In the genomic region with DNA sequence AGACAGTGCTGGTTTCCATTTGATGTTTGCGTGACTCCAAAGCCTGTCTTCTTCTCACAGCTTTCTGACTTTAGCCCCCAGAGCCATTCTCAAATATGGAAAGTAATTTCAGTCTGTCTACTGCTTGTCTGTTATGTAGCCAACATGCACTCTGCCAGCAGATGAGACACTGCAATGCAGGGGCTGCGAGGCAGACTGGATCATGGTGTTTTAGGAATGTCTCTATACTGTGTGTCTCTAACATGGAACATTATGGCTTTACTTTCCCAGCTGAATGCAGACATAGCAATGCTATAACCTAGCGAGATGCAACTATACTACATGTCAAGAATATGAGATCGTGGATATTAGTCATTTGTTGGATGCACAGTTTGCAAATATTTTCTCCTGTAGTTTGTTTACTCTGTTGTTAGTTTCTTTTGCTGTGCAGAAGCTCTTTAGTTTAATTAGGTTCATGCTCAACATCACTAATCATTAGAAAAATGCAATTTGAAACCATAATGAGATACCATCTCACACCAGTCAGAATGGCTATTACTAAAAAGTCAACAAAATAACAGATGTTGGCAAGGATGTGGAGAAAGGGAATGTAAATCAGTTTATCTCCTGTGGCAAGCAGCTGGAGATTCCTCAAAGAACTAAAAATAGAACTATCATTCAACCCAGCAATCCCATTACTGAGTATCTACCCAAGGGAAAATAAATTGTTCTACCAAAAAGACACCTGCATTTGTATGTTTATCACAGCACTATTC, we compare ENCODE assay signal across 30 cellular contexts.
A peak's percentile ranks its signal among the peaks of the same experiment; 100 is the strongest.
DNase-seq lines count a peak whose midpoint lies in the region; TF ChIP-seq lines count a peak whose summit lies in the region.
"Had no signal": no experiment of that assay in that cellular context is flagged by ENCODE, and none has a peak within 500 bp of the region (broad histone marks: within the 10 kb centered on the region; RNA-seq: fewer than 3 reads in every experiment).

No MANE protein-coding gene starts in this region.

- H3K9me3 Mint-ChIP-seq in progenitor cell of endocrine pancreas (ENCODE audit: low read depth) = peaks cover 5% of the 10 kb centered on the region
- H3K9me3 Mint-ChIP-seq: activated CD4-positive, alpha-beta T cell treated with anti-CD3 and anti-CD28 coated beads, Interleukin-2, amount 10 ng/mL, durations not matched to agents 24 days and 14 days; T-helper 2 cell treated with Interferon-gamma antibody and Interleukin-4, amounts not matched to agents 5 μg/mL and 100 μg/mL, for 36 hours had no signal

- DNase-seq in DMS 273 (lab: John Stamatoyannopoulos, UW; ENCODE audit: unreplicated experiment) = peak; percentile 49
- DNase-seq in NCI-H2171 treated with DMSO at 0.1 percent for 48 hours (lab: John Stamatoyannopoulos, UW) = peak; percentile 77
- peak; percentile 29 for DNase-seq in adipocyte (ENCODE audit: low read depth)
- DNase-seq in prostate gland (ENCODE audit: low spot score) = no peak
- no peak for DNase-seq in coronary artery (ENCODE audit: low spot score)
- no peak for DNase-seq in LoVo (ENCODE audit: low spot score)
- no peak for DNase-seq in progenitor cell of endocrine pancreas (ENCODE audit: low spot score, unreplicated experiment)
- DNase-seq: ACHN; activated CD4-positive, alpha-beta T cell treated with anti-CD3 and anti-CD28 coated beads, Interleukin-2, amount 10 ng/mL, durations not matched to agents 24 days and 14 days; activated naive CD4-positive, alpha-beta T cell treated with anti-CD3 and anti-CD28 coated beads for 36 hours; activated T-cell treated with anti-CD3 and anti-CD28 coated beads, Interleukin-2, amount 50 U/mL, for 48 hours; C1 segment of cervical spinal cord; Calu3; dorsolateral prefrontal cortex; heart right ventricle; Karpas-422; left colon; naive B cell; NCI-H1048; NCI-H2081 treated with DMSO at 0.1 percent for 48 hours; occipital lobe; stimulated activated CD4-positive, alpha-beta T cell treated with anti-CD3 and anti-CD28 coated beads, Interleukin-2, amount 100 ng/mL, for 48 hours; stimulated activated naive B cell treated with anti-CD40 and anti-IgM and Interleukin-4, amounts not matched to agents 10 μg/mL and 1 μg/mL and 100 μg/mL, for 72 hours; uterus had no signal

- H3K27me3 Mint-ChIP-seq in progenitor cell of endocrine pancreas = no peaks in the 10 kb centered on the region
- H3K27me3 Mint-ChIP-seq: activated CD4-positive, alpha-beta T cell treated with anti-CD3 and anti-CD28 coated beads, Interleukin-2, amount 10 ng/mL, durations not matched to agents 24 days and 14 days; memory B cell; naive B cell; stimulated activated naive B cell treated with anti-CD40 and anti-IgM and Interleukin-4, amounts not matched to agents 10 μg/mL and 1 μg/mL and 100 μg/mL, for 72 hours had no signal

- no peak overlapping the region for H3K9ac ChIP-seq in adipocyte (ENCODE audit: low read length)

- peaks cover 8% of the 10 kb centered on the region for H3K9me3 ChIP-seq in adipocyte (ENCODE audit: control insufficient read depth, low read length)
- peaks cover under 1% of the 10 kb centered on the region for H3K9me3 ChIP-seq in mesodermal cell (ENCODE audit: control insufficient read depth, low read length)
- no peaks in the 10 kb centered on the region for H3K9me3 ChIP-seq in prostate gland
- H3K9me3 ChIP-seq: thoracic aorta, uterus had no signal

- H3K4me3 ChIP-seq in adipocyte (ENCODE audit: low read length) (no peak overlapping the region), mesodermal cell (ENCODE audit: extremely low read depth, insufficient read depth, low read length, poor library complexity, severe bottlenecking) (no peak overlapping the region), prostate gland (no peak overlapping the region), coronary artery (no peak overlapping the region)
- H3K4me3 ChIP-seq: dorsolateral prefrontal cortex, HAP-1, heart right ventricle, thoracic aorta, uterus had no signal

- H3K27ac ChIP-seq in mesodermal cell (ENCODE audit: low read depth, low read length, severe bottlenecking) = peak overlapping the region; percentile 42
- H3K27ac ChIP-seq in prostate gland = no peak overlapping the region
- no peak overlapping the region for H3K27ac ChIP-seq in coronary artery
- H3K27ac ChIP-seq: dorsolateral prefrontal cortex, heart right ventricle, thoracic aorta, uterus, VCaP had no signal

- TF ChIP-seq CTCF in prostate gland (IDR thresholded peaks at IDR 0.05) (no peak), coronary artery (IDR thresholded peaks at IDR 0.05) (no peak), progenitor cell of endocrine pancreas (IDR thresholded peaks at IDR 0.05; ENCODE audit: unreplicated experiment) (no peak)

- H3K27me3 ChIP-seq in adipocyte (replicated peaks; ENCODE audit: control insufficient read depth, insufficient read depth, low read length) (peaks cover 8% of the 10 kb centered on the region), prostate gland (replicated peaks; ENCODE audit: insufficient read depth) (no peaks in the 10 kb centered on the region)
- H3K27me3 ChIP-seq: heart right ventricle, uterus had no signal

- no peak overlapping the region for H3K27ac Mint-ChIP-seq in progenitor cell of endocrine pancreas
- H3K27ac Mint-ChIP-seq: activated CD4-positive, alpha-beta T cell treated with anti-CD3 and anti-CD28 coated beads, Interleukin-2, amount 10 ng/mL, durations not matched to agents 24 days and 14 days; activated naive CD4-positive, alpha-beta T cell treated with anti-CD3 and anti-CD28 coated beads for 36 hours; memory B cell; naive B cell; stimulated activated naive B cell treated with anti-CD40 and anti-IgM and Interleukin-4, amounts not matched to agents 10 μg/mL and 1 μg/mL and 100 μg/mL, for 72 hours; T-helper 2 cell treated with Interferon-gamma antibody and Interleukin-4, amounts not matched to agents 5 μg/mL and 100 μg/mL, for 36 hours had no signal

- 91 to 92% methylated on average over 2 to 4 of the region's 4 CpGs for WGBS in mesodermal cell (ENCODE audit: insufficient coverage in 2 of 2), 2 experiments
- 66% methylated on average over 4 of the region's 4 CpGs for WGBS in prostate gland

- H3K4me1 ChIP-seq in adipocyte (ENCODE audit: control insufficient read depth, insufficient read depth, low read length) (peaks cover 2% of the 10 kb centered on the region), mesodermal cell (ENCODE audit: control insufficient read depth, insufficient read depth, low read length, poor library complexity, severe bottlenecking) (no peaks in the 10 kb centered on the region), prostate gland (replicated peaks) (no peaks in the 10 kb centered on the region)
- H3K4me1 ChIP-seq: HAP-1, uterus had no signal

- intact Hi-C loops in prostate gland (cut with DNase I) = no loop called here

- no peak overlapping the region for H3K4me3 Mint-ChIP-seq in progenitor cell of endocrine pancreas (ENCODE audit: low read depth)
- H3K4me3 Mint-ChIP-seq: activated CD4-positive, alpha-beta T cell treated with anti-CD3 and anti-CD28 coated beads, Interleukin-2, amount 10 ng/mL, durations not matched to agents 24 days and 14 days; activated naive CD4-positive, alpha-beta T cell treated with anti-CD3 and anti-CD28 coated beads for 36 hours; memory B cell; naive B cell; stimulated activated naive B cell treated with anti-CD40 and anti-IgM and Interleukin-4, amounts not matched to agents 10 μg/mL and 1 μg/mL and 100 μg/mL, for 72 hours; T-helper 2 cell treated with Interferon-gamma antibody and Interleukin-4, amounts not matched to agents 5 μg/mL and 100 μg/mL, for 36 hours had no signal

- H3K36me3 ChIP-seq in adipocyte (ENCODE audit: control insufficient read depth, insufficient read depth, low read length, severe bottlenecking) = no peaks in the 10 kb centered on the region
- H3K36me3 ChIP-seq in mesodermal cell (ENCODE audit: control insufficient read depth, insufficient read depth, low read length) = no peaks in the 10 kb centered on the region
- no peaks in the 10 kb centered on the region for H3K36me3 ChIP-seq in prostate gland
- H3K36me3 ChIP-seq: HAP-1, heart right ventricle, thoracic aorta, uterus had no signal

- TF ChIP-seq POLR2A in prostate gland (IDR thresholded peaks at IDR 0.05) = no peak

- H3K36me3 Mint-ChIP-seq in progenitor cell of endocrine pancreas (ENCODE audit: insufficient read depth) = no peaks in the 10 kb centered on the region
- H3K36me3 Mint-ChIP-seq: memory B cell; stimulated activated naive B cell treated with anti-CD40 and anti-IgM and Interleukin-4, amounts not matched to agents 10 μg/mL and 1 μg/mL and 100 μg/mL, for 72 hours had no signal

- peaks cover 14% of the 10 kb centered on the region for H3K4me1 Mint-ChIP-seq in progenitor cell of endocrine pancreas (ENCODE audit: low read depth)
- H3K4me1 Mint-ChIP-seq: activated CD4-positive, alpha-beta T cell treated with anti-CD3 and anti-CD28 coated beads, Interleukin-2, amount 10 ng/mL, durations not matched to agents 24 days and 14 days; memory B cell; naive B cell; stimulated activated naive B cell treated with anti-CD40 and anti-IgM and Interleukin-4, amounts not matched to agents 10 μg/mL and 1 μg/mL and 100 μg/mL, for 72 hours had no signal

Comparison
In these comparisons a context has a peak if more than half of its experiments do, and no peak if none do; other contexts are left out.
1. DNase-seq: peak in DMS 273 (single experiment), NCI-H2171 treated with DMSO at 0.1 percent for 48 hours (single experiment) and adipocyte (single experiment); none in prostate gland (single experiment), coronary artery (single experiment), LoVo (single experiment) and progenitor cell of endocrine pancreas (single experiment).